Comparison of ENCODE assay signal across 10 cellular contexts in the genomic region with DNA sequence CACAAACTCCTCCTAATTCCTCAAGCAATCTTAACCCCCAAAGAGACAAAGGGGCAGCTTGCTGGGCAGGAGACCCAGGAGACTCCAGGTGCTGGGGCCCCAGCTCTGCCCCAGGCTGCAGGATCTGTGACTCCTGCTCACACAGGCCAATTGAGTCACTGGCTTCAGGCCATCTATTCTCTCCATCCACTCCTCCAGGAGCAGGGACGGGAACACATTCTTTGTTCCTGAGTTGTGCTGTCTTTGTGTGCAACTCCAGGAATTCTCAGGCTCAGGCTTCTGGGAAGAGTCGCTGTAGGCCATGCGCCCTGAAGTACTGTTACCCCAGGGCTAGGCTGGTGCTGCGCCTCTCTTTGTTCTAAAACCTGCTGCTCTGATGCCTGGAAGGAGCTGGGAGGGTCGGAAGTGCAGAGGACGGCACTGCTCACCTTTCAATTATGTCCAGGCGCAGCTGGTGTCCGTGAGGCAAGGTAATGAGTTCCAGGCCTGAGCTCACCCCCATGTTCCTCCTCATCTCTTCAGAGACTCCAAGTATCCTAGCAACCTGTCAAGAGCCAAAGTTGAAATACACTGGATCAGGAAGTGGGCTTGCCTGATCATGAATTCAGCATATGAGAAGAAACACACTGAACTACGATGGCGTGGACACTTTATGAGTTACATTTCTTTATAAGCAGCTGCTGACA.
DNase-seq lines count a peak whose midpoint lies in the region; ATAC-seq, FAIRE-seq and TF ChIP-seq lines count a peak whose summit lies in the region.
"Had no signal": no experiment of that assay in that cellular context is flagged by ENCODE, and none has a peak within 500 bp of the region (broad histone marks: within the 10 kb centered on the region; RNA-seq: fewer than 3 reads in every experiment).

No MANE protein-coding gene starts in this region.

- no peak overlapping the region for H2AFZ ChIP-seq in H1 (ENCODE audit: low read length)

- no peaks in the 10 kb centered on the region; a peak in 1 of 7 replicates for H3K27me3 ChIP-seq in H1 (replicated peaks in 1 of 4; ENCODE audit: control insufficient read depth in 3 of 4, extremely low read depth in 1 of 4, insufficient read depth in 3 of 4, low read length in 3 of 4)
- H3K27me3 ChIP-seq: suprapubic skin had no signal

- no peak overlapping the region for H4K91ac ChIP-seq in H1 (replicated peaks; ENCODE audit: insufficient read length, low read length)

- POLR2A ChIA-PET in H1 (lab: Charles Lee; ENCODE audit: partially characterized antibody): interaction anchor here (0.8 to 2.4 kb wide), 3 partner anchors 16 to 41 kb away, joined by 3 to 6 read pairs (median 5); no protein-coding TSS in a partner anchor
- POLR2A ChIA-PET in activated CD4-positive, alpha-beta T cell treated with anti-CD3 and anti-CD28 coated beads for 36 hours (lab: Charles Lee): no interaction called here

- H2BK12ac ChIP-seq in H1 (ENCODE audit: low read depth, low read length): no peak overlapping the region

- peak overlapping the region; percentile 10 for H3K14ac ChIP-seq in H1 (ENCODE audit: insufficient read length)

- H3K56ac ChIP-seq in H1 (replicated peaks; ENCODE audit: insufficient read length, low read depth, low read length): no peak overlapping the region

- DNase-seq in NCI-H1436 (lab: John Stamatoyannopoulos, UW) (peak; percentile 38), NCI-H1436 treated with DMSO at 0.1 percent for 48 hours (lab: John Stamatoyannopoulos, UW) (no peak), NCI-H748 (lab: John Stamatoyannopoulos, UW; ENCODE audit: unreplicated experiment) (peak; percentile 77), H1 (ENCODE audit: low read depth in 1 of 2, low spot score in 2 of 2) (no peak), posterior vena cava (ENCODE audit: low spot score) (peak; percentile 55), midbrain (lab: John Stamatoyannopoulos, UW) (no peak)
- no peak for DNase-seq in activated CD4-positive, alpha-beta T cell treated with anti-CD3 and anti-CD28 coated beads for 36 hours
- DNase-seq: 8988T had no signal

- no peaks in the 10 kb centered on the region for H3K9me3 Mint-ChIP-seq in activated CD4-positive, alpha-beta T cell treated with anti-CD3 and anti-CD28 coated beads for 36 hours (ENCODE audit: low read depth)

- peaks cover 0 to 3% (median 1%) of the 10 kb centered on the region in 4 experiments; a peak in 2 of 8 replicates for H3K36me3 ChIP-seq in H1 (ENCODE audit: control insufficient read depth in 2 of 4, insufficient read depth in 4 of 4, low read length in 3 of 4)

- no peaks in the 10 kb centered on the region for H3K79me2 ChIP-seq in H1 (ENCODE audit: control insufficient read depth in 1 of 2, insufficient read depth in 2 of 2, low read length in 2 of 2)

- H4K8ac ChIP-seq in H1 (ENCODE audit: extremely low read depth, insufficient read depth, low read length): no peak overlapping the region; the same call in 1 of the 2 replicates

- H3K4me1 Mint-ChIP-seq in activated CD4-positive, alpha-beta T cell treated with anti-CD3 and anti-CD28 coated beads for 36 hours: no peaks in the 10 kb centered on the region

- no peak overlapping the region for H3K9ac ChIP-seq in H1 (replicated peaks in 1 of 4; ENCODE audit: extremely low read depth in 1 of 4, low read depth in 3 of 4, low read length in 3 of 4)

- H4K5ac ChIP-seq in H1 (ENCODE audit: insufficient read length, low read depth, low read length): no peak overlapping the region

- H2BK120ac ChIP-seq in H1 (replicated peaks; ENCODE audit: low read depth, low read length): no peak overlapping the region

- H3K18ac ChIP-seq in H1 (ENCODE audit: extremely low read depth, low read length): no peak overlapping the region

- no peak overlapping the region for H2AK5ac ChIP-seq in H1 (ENCODE audit: low read depth, low read length)

- H3K27me3 Mint-ChIP-seq in activated CD4-positive, alpha-beta T cell treated with anti-CD3 and anti-CD28 coated beads for 36 hours: no peaks in the 10 kb centered on the region

- H3K4ac ChIP-seq in H1 (replicated peaks; ENCODE audit: insufficient read length, low read depth, low read length): no peak overlapping the region

- no peak for FAIRE-seq in H1 (lab: Jason Lieb, UNC)

- no peaks in the 10 kb centered on the region for H3K23me2 ChIP-seq in H1 (ENCODE audit: low read depth, low read length)

- H3K9me3 ChIP-seq in H1 (ENCODE audit: insufficient read depth in 2 of 2, low read depth in 1 of 2, low read length in 1 of 2): no peaks in the 10 kb centered on the region
- H3K9me3 ChIP-seq: suprapubic skin had no signal

- H3K27ac Mint-ChIP-seq in activated CD4-positive, alpha-beta T cell treated with anti-CD3 and anti-CD28 coated beads for 36 hours: no peak overlapping the region

- no peak for TF ChIP-seq EP300 in H1 (IDR thresholded peaks at IDR 0.05; ENCODE audit: borderline replicate concordance in 1 of 2, low read depth in 2 of 2, low read length in 2 of 2)

- no peak overlapping the region for H3K4me3 Mint-ChIP-seq in activated CD4-positive, alpha-beta T cell treated with anti-CD3 and anti-CD28 coated beads for 36 hours

- H3K79me1 ChIP-seq in H1 (ENCODE audit: low read depth, low read length): no peaks in the 10 kb centered on the region; the same call in 1 of the 2 replicates

- no peaks in the 10 kb centered on the region for H3K36me3 Mint-ChIP-seq in activated CD4-positive, alpha-beta T cell treated with anti-CD3 and anti-CD28 coated beads for 36 hours (ENCODE audit: low read depth)

- WGBS in H1 (ENCODE audit: extremely low coverage in 1 of 2, insufficient coverage in 1 of 2, insufficient read length in 1 of 2, insufficient replicate concordance in 2 of 2, low coverage in 1 of 2, low lambda C conversion rate in 2 of 2, missing lambda C conversion rate in 1 of 2), 2 experiments: 89% methylated on average over 10 of the region's 10 CpGs; no CpG with 5 or more reads in 1 of the 2 experiments

- H3K27ac ChIP-seq in H1 (ENCODE audit: low read depth, low read length): no peak overlapping the region
- H3K27ac ChIP-seq: suprapubic skin had no signal

- CTCF ChIA-PET in H1 (lab: Charles Lee; ENCODE audit: partially characterized antibody): interaction anchor here (0.6 to 1.4 kb wide), 7 partner anchors 8 to 238 kb away, joined by 3 to 6 read pairs (median 3); no protein-coding TSS in a partner anchor
- CTCF ChIA-PET in activated CD4-positive, alpha-beta T cell treated with anti-CD3 and anti-CD28 coated beads for 36 hours (lab: Charles Lee): interaction anchor here (0.6 to 1.2 kb wide), 2 partner anchors 12 to 22 kb away, joined by 3 read pairs; no protein-coding TSS in a partner anchor

- no peaks in the 10 kb centered on the region for H4K20me1 ChIP-seq in H1 (replicated peaks in 1 of 2; ENCODE audit: control insufficient read depth in 1 of 2, insufficient read depth in 2 of 2, low read length in 2 of 2)

- H3K4me1 ChIP-seq in H1 (replicated peaks in 1 of 4; ENCODE audit: control insufficient read depth in 3 of 4, insufficient read depth in 4 of 4, low read length in 3 of 4): no peaks in the 10 kb centered on the region

- no peak overlapping the region for H2BK20ac ChIP-seq in H1 (ENCODE audit: low read length)

- TF ChIP-seq CTCF in H1 (IDR thresholded peaks at IDR 0.05; ENCODE audit: control extremely low read depth in 1 of 3, insufficient read depth in 1 of 3, low read depth in 1 of 3, low read length in 3 of 3): no peak

- TF ChIP-seq RAD21 in H1 (IDR thresholded peaks at IDR 0.05 in 1 of 2, conservative IDR thresholded peaks at IDR 0.05 in 1 of 2; ENCODE audit: low read depth in 2 of 2, low read length in 2 of 2): no peak

- H3K23ac ChIP-seq in H1 (ENCODE audit: insufficient read length): no peak overlapping the region

- H2BK5ac ChIP-seq in H1 (ENCODE audit: low read depth, low read length): no peak overlapping the region

- H3K4me2 ChIP-seq in H1 (ENCODE audit: insufficient read depth in 1 of 2, low read depth in 2 of 2, low read length in 2 of 2): no peak overlapping the region

- no peak for ATAC-seq in activated CD4-positive, alpha-beta T cell treated with anti-CD3 and anti-CD28 coated beads for 36 hours
- no peak for ATAC-seq in GM21381 (IDR thresholded peaks at IDR 0.05; ENCODE audit: unreplicated experiment)

- intact Hi-C loops in posterior vena cava (cut with DNase I): no loop called here
- intact Hi-C loops in activated CD4-positive, alpha-beta T cell treated with anti-CD3 and anti-CD28 coated beads for 36 hours (cut with DNase I, micrococcal nuclease): no loop called here

- H3K4me3 ChIP-seq in H1 (ENCODE audit: extremely low read depth in 1 of 4, insufficient read depth in 2 of 4, low read depth in 3 of 4, low read length in 4 of 4): no peak overlapping the region
- H3K4me3 ChIP-seq: suprapubic skin had no signal

- no peak overlapping the region for H2BK15ac ChIP-seq in H1 (ENCODE audit: low read length)

- TF ChIP-seq POLR2A in H1 (IDR thresholded peaks at IDR 0.05; ENCODE audit: control extremely low read depth in 1 of 2, low read depth in 2 of 2, low read length in 2 of 2): no peak

TF ChIP-seq in H1, 55 proteins besides CTCF, POLR2A, EP300 and RAD21:
- no peak for TF ChIP-seq JUN (IDR thresholded peaks at IDR 0.05; ENCODE audit: low read depth, low read length)
- TF ChIP-seq SIRT6 (IDR thresholded peaks at IDR 0.05; ENCODE audit: low read length): no peak
- TF ChIP-seq NANOG (IDR thresholded peaks at IDR 0.05; ENCODE audit: insufficient read depth, low read depth, low read length, poor library complexity, severe bottlenecking): no peak
- TF ChIP-seq CEBPB (IDR thresholded peaks at IDR 0.05; ENCODE audit: low read depth, low read length): no peak
- TF ChIP-seq ZNF274 (IDR thresholded peaks at IDR 0.05; ENCODE audit: borderline replicate concordance, extremely low read depth, low read length): no peak
- no peak for TF ChIP-seq RXRA (IDR thresholded peaks at IDR 0.05; ENCODE audit: insufficient read depth, low read depth, low read length)
- TF ChIP-seq TEAD4 (IDR thresholded peaks at IDR 0.05; ENCODE audit: low read depth, low read length): no peak
- TF ChIP-seq TCF12 (IDR thresholded peaks at IDR 0.05; ENCODE audit: low read depth, low read length): no peak
- no peak for TF ChIP-seq YY1 (IDR thresholded peaks at IDR 0.05; ENCODE audit: low read depth, low read length)
- no peak for TF ChIP-seq SP2 (IDR thresholded peaks at IDR 0.05; ENCODE audit: low read length)
- no peak for TF ChIP-seq RBBP5 (IDR thresholded peaks at IDR 0.05; ENCODE audit: borderline replicate concordance, low read depth, low read length)
TF ChIP-seq in H1: peak in this region for 0.

Comparison
In these comparisons a context has a peak if more than half of its experiments do, and no peak if none do; other contexts are left out.
1. DNase-seq: peak in NCI-H1436 (single experiment), NCI-H748 (single experiment) and posterior vena cava (single experiment); none in NCI-H1436 treated with DMSO at 0.1 percent for 48 hours (single experiment), H1 (0 of 2), activated CD4-positive, alpha-beta T cell treated with anti-CD3 and anti-CD28 coated beads for 36 hours (single experiment) and midbrain (single experiment).